ENCODE assay signal across 8 cellular contexts in the genomic region with DNA sequence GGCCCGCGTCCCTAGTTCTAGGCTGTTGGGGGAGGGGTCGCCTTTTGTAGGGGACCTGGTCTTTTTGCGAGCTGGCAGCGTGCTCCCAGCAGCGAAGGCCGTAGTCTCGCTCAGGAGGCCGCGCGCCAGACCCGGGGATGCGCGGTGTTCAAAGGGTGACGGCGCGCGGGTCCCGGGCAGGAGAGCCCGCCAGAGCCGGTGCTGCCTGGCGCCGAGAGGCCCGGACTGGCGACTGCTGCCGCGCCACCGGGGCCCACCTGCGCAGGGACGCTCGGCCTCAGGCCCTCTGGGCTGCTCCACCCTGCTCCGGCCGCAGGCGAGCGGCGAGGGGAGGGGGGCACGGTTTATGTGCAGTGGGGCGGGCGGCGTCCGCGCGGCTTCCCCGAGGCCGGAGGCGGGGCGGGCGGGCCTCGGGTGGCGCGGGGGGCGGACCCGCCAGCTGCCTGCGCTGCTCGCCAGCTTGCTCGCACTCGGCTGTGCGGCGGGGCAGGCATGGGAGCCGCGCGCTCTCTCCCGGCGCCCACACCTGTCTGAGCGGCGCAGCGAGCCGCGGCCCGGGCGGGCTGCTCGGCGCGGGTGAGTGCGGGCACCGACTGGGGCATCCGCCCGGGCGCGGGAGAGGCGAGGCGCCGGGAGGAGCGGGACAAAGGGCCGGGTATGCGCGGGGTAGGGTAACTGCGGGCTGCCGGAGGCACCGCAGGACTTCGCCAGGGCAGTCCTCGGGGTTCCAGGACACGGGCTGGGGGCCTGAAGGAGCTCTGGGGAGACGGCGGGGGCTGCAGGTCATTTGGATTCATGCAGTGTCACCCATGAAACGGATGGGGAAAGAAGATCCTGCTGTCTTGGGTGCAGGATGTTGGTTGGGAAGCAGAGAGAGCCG. TPM values are rescaled to one million over a fixed set of nuclear protein-coding genes. Genes with fewer than 3 reads are reported as not detected.
DNase-seq lines count a peak whose midpoint lies in the region; ATAC-seq, FAIRE-seq and TF ChIP-seq lines count a peak whose summit lies in the region.

A gene with protein sequence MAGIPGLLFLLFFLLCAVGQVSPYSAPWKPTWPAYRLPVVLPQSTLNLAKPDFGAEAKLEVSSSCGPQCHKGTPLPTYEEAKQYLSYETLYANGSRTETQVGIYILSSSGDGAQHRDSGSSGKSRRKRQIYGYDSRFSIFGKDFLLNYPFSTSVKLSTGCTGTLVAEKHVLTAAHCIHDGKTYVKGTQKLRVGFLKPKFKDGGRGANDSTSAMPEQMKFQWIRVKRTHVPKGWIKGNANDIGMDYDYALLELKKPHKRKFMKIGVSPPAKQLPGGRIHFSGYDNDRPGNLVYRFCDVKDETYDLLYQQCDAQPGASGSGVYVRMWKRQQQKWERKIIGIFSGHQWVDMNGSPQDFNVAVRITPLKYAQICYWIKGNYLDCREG (plus strand): TSS at position 467 of the 880 bp plus-strand sequence. CDS start 7,102 bp downstream, outside the sequence.

- peak within 1 kb of the TSS; percentile 82 for H3K4me3 Mint-ChIP-seq in glutamatergic neuron (ENCODE audit: unreplicated experiment)

- FAIRE-seq in GM19239 (lab: Jason Lieb, UNC), result no peak

- no peaks in the 10 kb centered on the region for H3K27me3 Mint-ChIP-seq in glutamatergic neuron (ENCODE audit: unreplicated experiment)

- H3K4me1 Mint-ChIP-seq in glutamatergic neuron (ENCODE audit: low read depth, unreplicated experiment), result peaks cover 1% of the 10 kb centered on the region

- no peak within 1 kb of the TSS for H3K27ac Mint-ChIP-seq in activated naive CD4-positive, alpha-beta T cell treated with anti-CD3 and anti-CD28 coated beads, Interleukin-2, amount 50 U/mL, for 72 hours
- H3K27ac Mint-ChIP-seq in glutamatergic neuron (ENCODE audit: unreplicated experiment), result peak within 1 kb of the TSS; percentile 43

- TF ChIP-seq CTCF in BE2C (IDR thresholded peaks at IDR 0.05; ENCODE audit: low read depth, low read length) (no peak), glutamatergic neuron (IDR thresholded peaks at IDR 0.05; ENCODE audit: partially characterized antibody, unreplicated experiment) (no peak)

- peaks cover 45% of the 10 kb centered on the region for H3K27me3 ChIP-seq in BE2C

- H3K9me3 ChIP-seq in BE2C, result no peaks in the 10 kb centered on the region

- H3K36me3 ChIP-seq in BE2C, result no peaks in the 10 kb centered on the region

- H3K9me3 Mint-ChIP-seq in activated naive CD4-positive, alpha-beta T cell treated with anti-CD3 and anti-CD28 coated beads, Interleukin-2, amount 50 U/mL, for 72 hours, result no peaks in the 10 kb centered on the region
- peaks cover 2% of the 10 kb centered on the region for H3K9me3 Mint-ChIP-seq in glutamatergic neuron (ENCODE audit: unreplicated experiment)

- peak within 1 kb of the TSS; percentile 44 for H3K4me3 ChIP-seq in BE2C (ENCODE audit: low read depth, low read length)

- peak; percentile 73 to 78 for ATAC-seq in activated naive CD4-positive, alpha-beta T cell treated with anti-CD3 and anti-CD28 coated beads, Interleukin-2, amount 50 U/mL, for 72 hours
- no peak for ATAC-seq in HG03439 (IDR thresholded peaks at IDR 0.05; ENCODE audit: unreplicated experiment)

- DNase-seq in BE2C (peak; percentile 59), GM19239 (ENCODE audit: insufficient read length, low spot score) (peak; percentile 20), NCI-H226 (peak; percentile 80), glutamatergic neuron (peak; percentile 74), occipital lobe (lab: John Stamatoyannopoulos, UW) (peak; percentile 42), GDM1 (lab: John Stamatoyannopoulos, UW) (no peak)
- DNase-seq in activated naive CD4-positive, alpha-beta T cell treated with anti-CD3 and anti-CD28 coated beads, Interleukin-2, amount 50 U/mL, for 72 hours (ENCODE audit: low spot score in 2 of 2), result peak; percentile 45 to 58

- peaks cover 0 to 7% of the 10 kb centered on the region in 2 donors for H3K36me3 Mint-ChIP-seq in activated naive CD4-positive, alpha-beta T cell treated with anti-CD3 and anti-CD28 coated beads, Interleukin-2, amount 50 U/mL, for 72 hours
- H3K36me3 Mint-ChIP-seq in glutamatergic neuron (ENCODE audit: unreplicated experiment), result no peaks in the 10 kb centered on the region

- no peaks in the 10 kb centered on the region for H3K4me1 ChIP-seq in BE2C

RNA-seq across cellular contexts. Expression of the gene that starts here (rescaled TPM):
- 0.49 TPM for polyA plus RNA-seq in BE2C (2012; ENCODE audit: insufficient read depth, insufficient read length, low read depth)
- total RNA-seq in activated naive CD4-positive, alpha-beta T cell treated with anti-CD3 and anti-CD28 coated beads, Interleukin-2, amount 50 U/mL, for 72 hours, result 1 to 10 TPM; 1.6 to 2.0 TPM
- 20.2 TPM for total RNA-seq in glutamatergic neuron (ENCODE audit: unreplicated experiment)
- 11.1 TPM for total RNA-seq in occipital lobe
